ENCODE assay signal across 19 cellular contexts in the genomic region with DNA sequence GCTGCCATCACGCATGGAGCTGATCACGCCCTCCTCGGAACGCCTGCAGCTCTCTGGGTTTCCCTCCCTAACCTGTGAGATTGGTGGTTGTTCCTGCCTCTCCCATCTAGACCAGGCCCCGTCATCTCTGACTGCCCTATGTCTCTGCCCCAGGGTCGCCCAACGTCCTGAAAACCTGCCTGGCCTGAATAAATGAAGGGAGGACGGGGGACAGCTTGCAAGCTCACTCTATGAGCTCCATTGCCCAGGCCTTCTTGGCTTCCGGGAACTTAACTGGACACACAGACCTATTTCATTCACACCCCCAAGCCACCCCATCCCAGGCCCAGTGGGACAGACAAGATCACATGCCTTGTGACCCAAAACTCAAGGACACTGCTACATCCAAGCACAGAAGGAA.
"Had no signal": no experiment of that assay in that cellular context is flagged by ENCODE, and none has a peak within 500 bp of the region (broad histone marks: within the 10 kb centered on the region; RNA-seq: fewer than 3 reads in every experiment).

No MANE protein-coding gene starts in this region.

- H3K36me3 Mint-ChIP-seq: naive thymus-derived CD4-positive, alpha-beta T cell; stimulated activated naive B cell treated with anti-CD40 and anti-IgM and Interleukin-4, amounts not matched to agents 10 μg/mL and 1 μg/mL and 100 μg/mL, for 72 hours had no signal

- H3K4me1 Mint-ChIP-seq: stimulated activated naive CD8-positive, alpha-beta T cell treated with anti-CD3 and anti-CD28 coated beads, Interleukin-15, amount 100 ng/mL, for 72 hours had no signal

- H3K9me3 Mint-ChIP-seq: naive thymus-derived CD4-positive, alpha-beta T cell; nephron progenitor cell; stimulated activated naive B cell treated with anti-CD40 and anti-IgM and Interleukin-4, amounts not matched to agents 10 μg/mL and 1 μg/mL and 100 μg/mL, for 72 hours; stimulated activated naive CD8-positive, alpha-beta T cell treated with anti-CD3 and anti-CD28 coated beads, Interleukin-15, amount 100 ng/mL, for 72 hours had no signal

- DNase-seq: colonic mucosa; effector CD8-positive, alpha-beta T cell; heart left ventricle; hippocampal formation; kidney glomerular epithelial cell; mammary epithelial cell; naive thymus-derived CD4-positive, alpha-beta T cell; nephron progenitor cell; posterior cingulate gyrus; sigmoid colon; stimulated activated CD4-positive, alpha-beta T cell treated with anti-CD3 and anti-CD28 coated beads, Interleukin-2, amount 100 ng/mL, for 24 hours; stimulated activated CD4-positive, alpha-beta T cell treated with anti-CD3 and anti-CD28 coated beads, Interleukin-4, amount 100 ng/mL, for 4 hours; stimulated activated naive B cell treated with anti-CD40 and anti-IgM and Interleukin-4, amounts not matched to agents 10 μg/mL and 1 μg/mL and 100 μg/mL, for 72 hours; stimulated activated naive CD8-positive, alpha-beta T cell treated with anti-CD3 and anti-CD28 coated beads, Interleukin-15, amount 100 ng/mL, for 72 hours; testis had no signal

- H3K4me1 ChIP-seq: colonic mucosa, sigmoid colon, testis had no signal

- H3K4me3 Mint-ChIP-seq: naive thymus-derived CD4-positive, alpha-beta T cell; nephron progenitor cell; stimulated activated naive B cell treated with anti-CD40 and anti-IgM and Interleukin-4, amounts not matched to agents 10 μg/mL and 1 μg/mL and 100 μg/mL, for 72 hours; stimulated activated naive CD8-positive, alpha-beta T cell treated with anti-CD3 and anti-CD28 coated beads, Interleukin-15, amount 100 ng/mL, for 72 hours had no signal

- H3K27ac ChIP-seq: colonic mucosa, heart left ventricle, right atrium auricular region, sigmoid colon, skin epidermis, testis, tibial nerve had no signal

- ATAC-seq: esophagus mucosa; heart left ventricle; naive thymus-derived CD4-positive, alpha-beta T cell; stimulated activated naive B cell treated with anti-CD40 and anti-IgM and Interleukin-4, amounts not matched to agents 10 μg/mL and 1 μg/mL and 100 μg/mL, for 72 hours; stimulated activated naive CD8-positive, alpha-beta T cell treated with anti-CD3 and anti-CD28 coated beads, Interleukin-15, amount 100 ng/mL, for 72 hours had no signal

- H3K27ac Mint-ChIP-seq: naive thymus-derived CD4-positive, alpha-beta T cell; nephron progenitor cell; stimulated activated naive B cell treated with anti-CD40 and anti-IgM and Interleukin-4, amounts not matched to agents 10 μg/mL and 1 μg/mL and 100 μg/mL, for 72 hours; stimulated activated naive CD8-positive, alpha-beta T cell treated with anti-CD3 and anti-CD28 coated beads, Interleukin-15, amount 100 ng/mL, for 72 hours had no signal

- H3K27me3 ChIP-seq: colonic mucosa, heart left ventricle, right atrium auricular region, sigmoid colon, testis, tibial nerve had no signal

- H3K9me3 ChIP-seq: colonic mucosa, heart left ventricle, right atrium auricular region, sigmoid colon, testis, tibial nerve had no signal

- H3K4me3 ChIP-seq: colonic mucosa, heart left ventricle, right atrium auricular region, sigmoid colon, skin epidermis, testis, tibial nerve had no signal

- H3K36me3 ChIP-seq: colonic mucosa, heart left ventricle, right atrium auricular region, sigmoid colon, tibial nerve had no signal
